In the genomic region with DNA sequence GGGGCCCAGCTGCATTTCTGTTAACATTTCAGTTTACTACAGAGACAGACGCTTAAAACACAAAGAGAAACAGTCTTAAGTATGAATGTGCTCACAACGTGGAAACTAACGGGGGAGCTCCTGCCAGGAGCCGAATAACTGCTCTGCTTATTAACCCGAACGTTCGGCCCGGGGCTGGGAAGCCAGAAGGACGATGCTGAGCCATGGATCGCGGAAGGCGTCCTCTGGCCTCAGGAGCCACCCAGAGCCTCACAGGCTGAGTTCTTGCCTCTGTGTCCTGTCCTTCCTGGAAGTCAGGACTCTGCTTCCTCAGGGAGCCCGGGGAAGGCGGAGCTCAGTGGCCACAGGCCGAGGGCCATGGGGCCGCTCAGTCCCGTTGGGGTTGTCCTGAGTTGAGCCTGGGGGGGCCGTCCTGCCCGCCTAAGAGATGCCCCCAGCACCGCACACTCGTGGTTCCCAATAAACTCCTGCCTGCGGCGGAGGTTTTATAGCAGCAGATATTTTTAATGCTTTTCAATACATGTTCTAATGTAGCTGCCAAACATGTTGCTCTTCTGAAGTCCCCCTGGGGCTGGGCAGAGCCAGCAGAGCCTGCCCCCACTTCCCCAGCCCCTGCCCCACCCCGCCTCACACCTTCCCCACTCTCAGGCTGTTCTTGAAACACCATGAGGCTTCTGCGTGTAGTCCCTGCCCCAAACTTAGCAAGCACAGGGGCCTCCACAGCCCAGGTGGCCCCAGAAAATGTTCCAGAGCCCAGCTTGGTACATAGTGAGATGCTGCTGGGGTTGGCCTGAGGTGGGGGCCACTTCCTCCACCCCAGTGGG, we compare ENCODE assay signal across 18 cellular contexts. TPM values are rescaled to one million over a fixed set of nuclear protein-coding genes. Genes with fewer than 3 reads are reported as not detected.
DNase-seq lines count a peak whose midpoint lies in the region; ATAC-seq and TF ChIP-seq lines count a peak whose summit lies in the region.
"Had no signal": no experiment of that assay in that cellular context is flagged by ENCODE, and none has a peak within 500 bp of the region (broad histone marks: within the 10 kb centered on the region; RNA-seq: fewer than 3 reads in every experiment).

No MANE protein-coding gene starts in this region.

- H3K9me3 ChIP-seq in mammary epithelial cell (replicated peaks; ENCODE audit: insufficient read depth, low read length) (peaks cover 3% of the 10 kb centered on the region), RWPE2 (ENCODE audit: severe bottlenecking) (no peaks in the 10 kb centered on the region), lower lobe of right lung (no peaks in the 10 kb centered on the region), spleen (no peaks in the 10 kb centered on the region)
- H3K9me3 ChIP-seq: SK-N-SH had no signal

- no peaks in the 10 kb centered on the region for H4K20me1 ChIP-seq in mammary epithelial cell (ENCODE audit: insufficient read depth, low read length)

- no peaks in the 10 kb centered on the region for H3K27me3 Mint-ChIP-seq in MCF 10A (ENCODE audit: insufficient read depth, unreplicated experiment)
- H3K27me3 Mint-ChIP-seq: CD4-positive, alpha-beta T cell had no signal

- DNase-seq in mammary epithelial cell = no peak
- no peak for DNase-seq in MCF 10A (ENCODE audit: unreplicated experiment)
- peak; percentile 73 for DNase-seq in RWPE2 (ENCODE audit: low spot score)
- peak; percentile 37 for DNase-seq in lower lobe of right lung
- peak; percentile 72 for DNase-seq in spleen
- DNase-seq in H7 = no peak
- no peak for DNase-seq in AG20443 (ENCODE audit: low spot score)
- DNase-seq: CD4-positive, alpha-beta T cell; DMS79; NCI-H1092; NCI-H1694 treated with DMSO at 0.1 percent for 48 hours; NCI-H446; NCI-H748 treated with DMSO at 0.1 percent for 48 hours; PC-3; SK-N-SH had no signal

- TF ChIP-seq POLR2A in spleen (IDR thresholded peaks at IDR 0.05) = no peak

- no peak overlapping the region for H3K27ac ChIP-seq in mammary epithelial cell (ENCODE audit: insufficient read depth, low read depth, low read length)
- no peak overlapping the region for H3K27ac ChIP-seq in RWPE2 (ENCODE audit: poor library complexity, severe bottlenecking)
- H3K27ac ChIP-seq in lower lobe of right lung = no peak overlapping the region
- peak overlapping the region in 2 of 8 donors; percentile 74 to 76 for H3K27ac ChIP-seq in spleen
- H3K27ac ChIP-seq: 22Rv1 had no signal

- no peak overlapping the region for H3K9ac ChIP-seq in mammary epithelial cell (ENCODE audit: insufficient read depth, low read length)
- H3K9ac ChIP-seq: SK-N-SH had no signal

- 98% methylated on average over 11 of the region's 25 CpGs for WGBS in mammary epithelial cell (ENCODE audit: low coverage, missing lambda C conversion rate)
- 85 to 89% (median 87%) methylated on average over 20 to 25 of the region's 25 CpGs for WGBS in spleen, 5 donors

- in situ Hi-C loops in mammary epithelial cell (cut with MboI; ENCODE audit: low sequenced_read_pairs in 2 of 2) = no loop called here

- H3K27ac Mint-ChIP-seq in MCF 10A (ENCODE audit: low read depth, unreplicated experiment) = no peak overlapping the region
- H3K27ac Mint-ChIP-seq: CD4-positive, alpha-beta T cell had no signal

- no peak overlapping the region for H3K4me3 Mint-ChIP-seq in MCF 10A (ENCODE audit: unreplicated experiment)
- H3K4me3 Mint-ChIP-seq: CD4-positive, alpha-beta T cell had no signal

- H3K79me2 ChIP-seq in mammary epithelial cell (ENCODE audit: insufficient read depth, low read length) = peaks cover 12% of the 10 kb centered on the region

- TF ChIP-seq CTCF in mammary epithelial cell (conservative IDR thresholded peaks at IDR 0.05 in 1 of 2, IDR thresholded peaks at IDR 0.05 in 1 of 2; ENCODE audit: extremely low read depth in 1 of 2, insufficient read depth in 1 of 2, low read depth in 1 of 2, low read length in 2 of 2) = no peak
- TF ChIP-seq CTCF in MCF 10A (IDR thresholded peaks at IDR 0.05; ENCODE audit: unreplicated experiment) = no peak
- no peak for TF ChIP-seq CTCF in RWPE2 (IDR thresholded peaks at IDR 0.05; ENCODE audit: poor library complexity, severe bottlenecking)
- TF ChIP-seq CTCF in lower lobe of right lung (IDR thresholded peaks at IDR 0.05) = no peak
- TF ChIP-seq CTCF in spleen (IDR thresholded peaks at IDR 0.05 in 8 of 11, conservative IDR thresholded peaks at IDR 0.05 in 3 of 11) = no peak

- ATAC-seq in RWPE2 (ENCODE audit: low read depth) (no peak), lower lobe of right lung (no peak), HG03135 (IDR thresholded peaks at IDR 0.05; ENCODE audit: unreplicated experiment) (no peak)
- ATAC-seq: PC-3 had no signal

- H3K4me1 Mint-ChIP-seq in MCF 10A (ENCODE audit: insufficient read depth, unreplicated experiment) = no peaks in the 10 kb centered on the region

- H2AFZ ChIP-seq in mammary epithelial cell (ENCODE audit: low read depth, low read length) = no peak overlapping the region

- H3K9me3 Mint-ChIP-seq in MCF 10A (ENCODE audit: unreplicated experiment) = no peaks in the 10 kb centered on the region
- H3K9me3 Mint-ChIP-seq: CD4-positive, alpha-beta T cell had no signal

- POLR2A ChIA-PET in MCF 10A (lab: Yijun Ruan, JAX) = no interaction called here

- H3K4me2 ChIP-seq in mammary epithelial cell (ENCODE audit: insufficient read depth, low read depth, low read length) = no peak overlapping the region
- H3K4me2 ChIP-seq: SK-N-SH had no signal

- peaks cover 18% of the 10 kb centered on the region for H3K36me3 Mint-ChIP-seq in MCF 10A (ENCODE audit: insufficient read depth, unreplicated experiment)

- no peak overlapping the region for H3K4me3 ChIP-seq in mammary epithelial cell (replicated peaks in 1 of 3; ENCODE audit: insufficient read depth in 1 of 3, low read depth in 2 of 3, low read length in 3 of 3)
- no peak overlapping the region for H3K4me3 ChIP-seq in RWPE2 (ENCODE audit: severe bottlenecking)
- H3K4me3 ChIP-seq in lower lobe of right lung = no peak overlapping the region
- no peak overlapping the region for H3K4me3 ChIP-seq in spleen
- no peak overlapping the region for H3K4me3 ChIP-seq in H7 (ENCODE audit: insufficient read depth, low read depth, low read length)
- H3K4me3 ChIP-seq: HAP-1 had no signal

- H3K36me3 ChIP-seq in mammary epithelial cell (ENCODE audit: insufficient read depth, low read length) (no peaks in the 10 kb centered on the region), RWPE2 (ENCODE audit: low read depth) (peaks cover 8% of the 10 kb centered on the region), lower lobe of right lung (peaks cover 12% of the 10 kb centered on the region), spleen (peaks cover 0 to 34% (median 0%) of the 10 kb centered on the region in 6 donors), H7 (replicated peaks; ENCODE audit: control insufficient read depth, insufficient read depth, low read length) (no peaks in the 10 kb centered on the region)

- H3K4me1 ChIP-seq in mammary epithelial cell (ENCODE audit: insufficient read depth, low read length) (peaks cover 12% of the 10 kb centered on the region), RWPE2 (ENCODE audit: insufficient read depth, poor library complexity, severe bottlenecking) (no peaks in the 10 kb centered on the region), lower lobe of right lung (peaks cover 32% of the 10 kb centered on the region), spleen (peaks cover 16 to 70% (median 39%) of the 10 kb centered on the region in 6 donors)

- intact Hi-C loops in mammary epithelial cell (cut with micrococcal nuclease) (no loop called here), MCF 10A (cut with micrococcal nuclease) (no loop called here), lower lobe of right lung (cut with DNase I) (no loop called here), spleen (cut with DNase I; ENCODE audit: low total_unique reads) (no loop called here)

- H3K27me3 ChIP-seq in mammary epithelial cell (ENCODE audit: insufficient read depth, low read length) = no peaks in the 10 kb centered on the region
- no peaks in the 10 kb centered on the region for H3K27me3 ChIP-seq in RWPE2 (ENCODE audit: insufficient read depth, poor library complexity, severe bottlenecking)
- no peaks in the 10 kb centered on the region for H3K27me3 ChIP-seq in lower lobe of right lung (ENCODE audit: low read depth)
- no peaks in the 10 kb centered on the region for H3K27me3 ChIP-seq in spleen (replicated peaks in 1 of 7)
- H3K27me3 ChIP-seq in H7 (ENCODE audit: control insufficient read depth, insufficient read depth, low read length) = peaks cover 3% of the 10 kb centered on the region; the same call in 1 of the 2 replicates

- CTCF ChIA-PET in mammary epithelial cell (lab: Charles Lee; ENCODE audit: low non-redundant PET) (no interaction called here), MCF 10A (lab: Yijun Ruan, JAX) (no interaction called here)

- dilution Hi-C loops in mammary epithelial cell (cut with HindIII; ENCODE audit: low sequenced_read_pairs) = no loop called here

- TSS peak; percentile 48 for BruUV-seq in mammary epithelial cell (replicated peaks; lab: Mats Ljungman, UMichigan)
- no TSS peak for BruUV-seq in MCF 10A (replicated peaks; lab: Mats Ljungman, UMichigan)

RNA-seq across cellular contexts. Expression of a gene that starts 3.4 kb away (rescaled TPM):
- 1 to 10 TPM in 1 of 2 donors, under 1 TPM in 1; 0.17 to 2.3 TPM for total RNA-seq in mammary epithelial cell
- polyA plus RNA-seq in mammary epithelial cell = 0.02 TPM
- polyA minus RNA-seq in mammary epithelial cell = not detected
- 4.1 and 6.2 TPM in 2 replicates for total RNA-seq in MCF 10A (2022)
- 3.8 TPM for total RNA-seq in lower lobe of right lung
- 1 to 10 TPM in 5 of 7 donors, under 1 TPM in 2; 0.33 to 5.3 (median 1.8) TPM for total RNA-seq in spleen
- under 1 TPM; 0.33 to 0.59 (median 0.54) TPM for polyA plus RNA-seq in spleen
- total RNA-seq in H7 (2014; rRNA removed; shearing (Covaris generic)) = 0.42 and 1.1 TPM in 2 replicates

RNA-seq across cellular contexts. Expression of a gene that starts 24.7 kb away (rescaled TPM):
- total RNA-seq in mammary epithelial cell (100 to 1,000 TPM in 1 of 2 donors, 10 to 100 TPM in 1; 52.3 to 120 TPM), MCF 10A (2022) (154 and 166 TPM in 2 replicates), lower lobe of right lung (69.7 TPM), spleen (100 to 1,000 TPM in 3 of 7 donors, 10 to 100 TPM in 4; 63.7 to 128 (median 82.6) TPM)
- polyA plus RNA-seq in mammary epithelial cell (50.7 TPM), spleen (10 to 100 TPM; 33.0 to 83.1 (median 52.6) TPM)
- 54.0 TPM for polyA minus RNA-seq in mammary epithelial cell
- 120 and 160 TPM in 2 replicates for total RNA-seq in H7 (2014; rRNA removed; shearing (Covaris generic))

Comparison
In these comparisons a context has a peak if more than half of its experiments do, and no peak if none do; other contexts are left out.
1. DNase-seq: peak in RWPE2 (single experiment), lower lobe of right lung (single experiment) and spleen (single experiment); none in mammary epithelial cell (single experiment), MCF 10A (single experiment), H7 (single experiment) and AG20443 (single experiment).